13 cellular contexts compared by ENCODE assay signal in genomic region chr6:35028781-35029180, GRCh38.
"Had no signal": no experiment of that assay in that cellular context is flagged by ENCODE, and none has a peak within 500 bp of the region (broad histone marks: within the 10 kb centered on the region; RNA-seq: fewer than 3 reads in every experiment).

No MANE protein-coding gene starts in this region.

- H3K27ac ChIP-seq: psoas muscle had no signal

- H3K36me3 ChIP-seq: gastrocnemius medialis had no signal

- DNase-seq: activated CD4-positive, alpha-beta T cell treated with anti-CD3 and anti-CD28 coated beads for 36 hours; activated CD8-positive, alpha-beta T cell treated with anti-CD3 and anti-CD28 coated beads for 36 hours; activated effector memory CD4-positive, alpha-beta T cell treated with anti-CD3 and anti-CD28 coated beads, Interleukin-2, amount 50 U/mL, for 16 hours; activated T-cell treated with anti-CD3 and anti-CD28 coated beads, Interleukin-2, amount 50 U/mL, for 48 hours; effector memory CD8-positive, alpha-beta T cell; gastrocnemius medialis; hypothalamus; psoas muscle; stimulated activated CD4-positive, alpha-beta T cell treated with anti-CD3 and anti-CD28 coated beads, Interleukin-1b, Interleukin-23, amount 100 ng/mL, for 48 hours; stimulated activated naive CD8-positive, alpha-beta T cell treated with anti-CD3 and anti-CD28 coated beads, Interleukin-15, amount 100 ng/mL, for 72 hours; T-helper 17 cell; trophoblast cell had no signal

- H3K9me3 ChIP-seq: adrenal gland, gastrocnemius medialis, psoas muscle had no signal

- H3K27me3 ChIP-seq: adrenal gland, gastrocnemius medialis had no signal

- ATAC-seq: activated CD4-positive, alpha-beta T cell treated with anti-CD3 and anti-CD28 coated beads for 36 hours; activated CD8-positive, alpha-beta T cell treated with anti-CD3 and anti-CD28 coated beads for 36 hours; effector memory CD8-positive, alpha-beta T cell; gastrocnemius medialis; psoas muscle; stimulated activated naive CD8-positive, alpha-beta T cell treated with anti-CD3 and anti-CD28 coated beads, Interleukin-15, amount 100 ng/mL, for 72 hours; T-helper 17 cell had no signal

- H3K4me3 ChIP-seq: adrenal gland, gastrocnemius medialis, psoas muscle had no signal
